Comparison of ENCODE assay signal across 8 cellular contexts in genomic region chr14:102949062-102949800, GRCh38. TPM values are rescaled to one million over a fixed set of nuclear protein-coding genes. Genes with fewer than 3 reads are reported as not detected.
A peak's percentile ranks its signal among the peaks of the same experiment; 100 is the strongest.
DNase-seq lines count a peak whose midpoint lies in the region; ATAC-seq lines count a peak whose summit lies in the region.

No MANE protein-coding gene starts in this region.

- no peaks in the 10 kb centered on the region for H3K27me3 Mint-ChIP-seq in activated CD4-positive, alpha-beta memory T cell treated with anti-CD3 and anti-CD28 coated beads for 36 hours
- no peaks in the 10 kb centered on the region for H3K27me3 Mint-ChIP-seq in memory B cell

- H3K4me1 Mint-ChIP-seq in activated CD4-positive, alpha-beta memory T cell treated with anti-CD3 and anti-CD28 coated beads for 36 hours (ENCODE audit: low read depth) = peaks cover 20% of the 10 kb centered on the region
- peaks cover 26% of the 10 kb centered on the region for H3K4me1 Mint-ChIP-seq in memory B cell

- ATAC-seq in HG03139 (IDR thresholded peaks at IDR 0.05; ENCODE audit: unreplicated experiment) (peak; percentile 66), memory B cell (ENCODE audit: low read depth) (peak; percentile 79), HG03097 (IDR thresholded peaks at IDR 0.05; ENCODE audit: low FRiP score, unreplicated experiment) (no peak), GM19455 (IDR thresholded peaks at IDR 0.05; ENCODE audit: unreplicated experiment) (no peak), HG03196 (IDR thresholded peaks at IDR 0.05; ENCODE audit: unreplicated experiment) (no peak)

- H3K9me3 Mint-ChIP-seq in activated CD4-positive, alpha-beta memory T cell treated with anti-CD3 and anti-CD28 coated beads for 36 hours = no peaks in the 10 kb centered on the region
- no peaks in the 10 kb centered on the region for H3K9me3 Mint-ChIP-seq in memory B cell

- POLR2A ChIA-PET in activated CD4-positive, alpha-beta memory T cell treated with anti-CD3 and anti-CD28 coated beads for 36 hours (lab: Charles Lee) = no interaction called here

- no peak overlapping the region for H3K4me3 Mint-ChIP-seq in activated CD4-positive, alpha-beta memory T cell treated with anti-CD3 and anti-CD28 coated beads for 36 hours
- H3K4me3 Mint-ChIP-seq in memory B cell = peak overlapping the region; percentile 53

- intact Hi-C loops in activated CD4-positive, alpha-beta memory T cell treated with anti-CD3 and anti-CD28 coated beads for 36 hours (cut with micrococcal nuclease) = no loop called here

- peak; percentile 58 for DNase-seq in GM04504 (ENCODE audit: low read depth)
- peak; percentile 61 for DNase-seq in activated CD4-positive, alpha-beta memory T cell treated with anti-CD3 and anti-CD28 coated beads for 36 hours
- DNase-seq in memory B cell (ENCODE audit: low spot score in 2 of 2) = peak; percentile 55 to 58
- DNase-seq in mesenteric fat pad (ENCODE audit: low spot score) = no peak

- H3K36me3 Mint-ChIP-seq in activated CD4-positive, alpha-beta memory T cell treated with anti-CD3 and anti-CD28 coated beads for 36 hours = no peaks in the 10 kb centered on the region
- peaks cover 9% of the 10 kb centered on the region for H3K36me3 Mint-ChIP-seq in memory B cell

- CTCF ChIA-PET in activated CD4-positive, alpha-beta memory T cell treated with anti-CD3 and anti-CD28 coated beads for 36 hours (lab: Charles Lee) = no interaction called here

- H3K27ac Mint-ChIP-seq in activated CD4-positive, alpha-beta memory T cell treated with anti-CD3 and anti-CD28 coated beads for 36 hours = no peak overlapping the region
- peak overlapping the region; percentile 86 for H3K27ac Mint-ChIP-seq in memory B cell

RNA-seq across cellular contexts. Expression of gene AMN, which starts 26.8 kb away (rescaled TPM):
- under 1 TPM in 1 of 2 experiments, not detected in 1; 0.17 TPM for total RNA-seq in activated CD4-positive, alpha-beta memory T cell treated with anti-CD3 and anti-CD28 coated beads for 36 hours
- 1.8 TPM for total RNA-seq in mesenteric fat pad

Comparison
In these comparisons a context has a peak if more than half of its experiments do, and no peak if none do; other contexts are left out.
1. ATAC-seq: peak in HG03139 (single experiment) and memory B cell (single experiment); none in HG03097 (single experiment), GM19455 (single experiment) and HG03196 (single experiment).